16 cellular contexts compared by ENCODE assay signal in the genomic region with DNA sequence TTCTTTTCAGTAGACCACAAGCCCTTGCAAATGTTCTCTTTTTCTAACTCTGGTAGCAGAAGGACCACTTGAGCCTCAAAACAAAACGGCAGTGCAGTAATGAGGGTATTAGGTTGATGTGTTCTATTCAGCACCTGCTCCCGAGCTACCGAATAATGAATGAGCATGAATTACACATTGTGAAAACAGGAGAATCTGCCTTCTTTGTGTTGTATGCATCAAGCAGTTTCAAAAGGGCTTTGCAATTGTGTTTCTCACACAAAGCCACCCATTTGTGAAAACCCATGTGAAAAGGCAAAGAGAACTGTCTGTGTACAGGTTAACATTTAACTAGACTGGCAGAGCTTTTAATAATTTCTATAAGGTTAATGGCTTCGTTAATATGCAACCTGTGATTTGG.
A peak's percentile ranks its signal among the peaks of the same experiment; 100 is the strongest.
DNase-seq lines count a peak whose midpoint lies in the region; ATAC-seq and TF ChIP-seq lines count a peak whose summit lies in the region.
"Had no signal": no experiment of that assay in that cellular context is flagged by ENCODE, and none has a peak within 500 bp of the region (broad histone marks: within the 10 kb centered on the region; RNA-seq: fewer than 3 reads in every experiment).

No MANE protein-coding gene starts in this region.

- H3K4me2 ChIP-seq in neuronal stem cell (ENCODE audit: insufficient read depth, low read length, poor library complexity, severe bottlenecking), result no peak overlapping the region
- H3K4me2 ChIP-seq: hepatocyte had no signal

- no peak overlapping the region for H3K23ac ChIP-seq in neuronal stem cell (ENCODE audit: low read depth, low read length, poor library complexity)

- no peak overlapping the region for H4K91ac ChIP-seq in neuronal stem cell (ENCODE audit: low read depth, low read length, poor library complexity)

- intact Hi-C loops in spleen (cut with DNase I; ENCODE audit: low total_unique reads), result no loop called here
- intact Hi-C loops in activated T-helper 1 cell treated with anti-CD3 and anti-CD28 coated beads, Interleukin-12 subunit alpha, Interleukin-12 subunit beta, Interleukin-2, Interleukin-4 antibody, amounts not matched to agents 30 ng/mL and 10 ng/mL and 1 ng/mL, durations not matched to agents 14 hours and 24 hours and 36 hours (cut with micrococcal nuclease), result no loop called here

- H2AFZ ChIP-seq in neuronal stem cell (ENCODE audit: low read length), result no peak overlapping the region
- H2AFZ ChIP-seq: hepatocyte had no signal

- H2AK5ac ChIP-seq in neuronal stem cell (ENCODE audit: low read depth, low read length), result no peak overlapping the region

- no peak overlapping the region for H3K14ac ChIP-seq in neuronal stem cell (ENCODE audit: low read length)

- no peak overlapping the region for H3K4ac ChIP-seq in neuronal stem cell (ENCODE audit: low read length)

- H3K4me3 ChIP-seq in neuronal stem cell (ENCODE audit: low read length in 2 of 2) (no peak overlapping the region), spleen (no peak overlapping the region)
- H3K4me3 ChIP-seq: esophagus squamous epithelium, hepatocyte, SK-N-MC had no signal

- TF ChIP-seq POLR2A in spleen (IDR thresholded peaks at IDR 0.05), result no peak

- H3K9me3 Mint-ChIP-seq in activated T-helper 1 cell treated with anti-CD3 and anti-CD28 coated beads, Interleukin-12 subunit alpha, Interleukin-12 subunit beta, Interleukin-2, Interleukin-4 antibody, amounts not matched to agents 30 ng/mL and 10 ng/mL and 1 ng/mL, durations not matched to agents 14 hours and 24 hours and 36 hours, result no peaks in the 10 kb centered on the region

- no peak overlapping the region for H3K9ac ChIP-seq in neuronal stem cell (ENCODE audit: low read depth, low read length, poor library complexity)

- no peak for TF ChIP-seq CTCF in spleen (IDR thresholded peaks at IDR 0.05 in 8 of 11, conservative IDR thresholded peaks at IDR 0.05 in 3 of 11)

- H3K4me3 Mint-ChIP-seq in activated T-helper 1 cell treated with anti-CD3 and anti-CD28 coated beads, Interleukin-12 subunit alpha, Interleukin-12 subunit beta, Interleukin-2, Interleukin-4 antibody, amounts not matched to agents 30 ng/mL and 10 ng/mL and 1 ng/mL, durations not matched to agents 14 hours and 24 hours and 36 hours, result no peak overlapping the region

- DNase-seq in NCI-H2227 treated with DMSO at 0.1 percent for 48 hours (lab: John Stamatoyannopoulos, UW), result peak; percentile 9
- DNase-seq in neuronal stem cell (ENCODE audit: low spot score), result peak; percentile 69
- DNase-seq in spleen, result no peak
- DNase-seq in G401 (ENCODE audit: low spot score), result no peak
- DNase-seq in activated T-helper 1 cell treated with anti-CD3 and anti-CD28 coated beads, Interleukin-12 subunit alpha, Interleukin-12 subunit beta, Interleukin-2, Interleukin-4 antibody, amounts not matched to agents 30 ng/mL and 10 ng/mL and 1 ng/mL, durations not matched to agents 14 hours and 24 hours and 36 hours (ENCODE audit: low spot score), result no peak
- no peak for DNase-seq in NOMO-1 treated with dmso at 0.1 percent for 144 hours (lab: John Stamatoyannopoulos, UW; ENCODE audit: unreplicated experiment)
- DNase-seq: activated T-cell treated with anti-CD3 and anti-CD28 coated beads for 4 hours, esophagus squamous epithelium, GDM1, nucleus accumbens had no signal

- no peaks in the 10 kb centered on the region for H3K79me1 ChIP-seq in neuronal stem cell (ENCODE audit: low read depth, low read length)

- no peak overlapping the region for H2BK5ac ChIP-seq in neuronal stem cell (ENCODE audit: low read length)

- H3K36me3 Mint-ChIP-seq in activated T-helper 1 cell treated with anti-CD3 and anti-CD28 coated beads, Interleukin-12 subunit alpha, Interleukin-12 subunit beta, Interleukin-2, Interleukin-4 antibody, amounts not matched to agents 30 ng/mL and 10 ng/mL and 1 ng/mL, durations not matched to agents 14 hours and 24 hours and 36 hours (ENCODE audit: low read depth), result no peaks in the 10 kb centered on the region

- WGBS in neuronal stem cell (ENCODE audit: extremely low coverage in 2 of 2, insufficient read length in 2 of 2, insufficient replicate concordance in 1 of 2), 2 donors, result no CpG with 5 or more reads among the region's 4 CpGs
- 73 to 86% (median 79%) methylated on average over 4 of the region's 4 CpGs for WGBS in spleen, 5 donors

- no peaks in the 10 kb centered on the region for H3K27me3 Mint-ChIP-seq in activated T-helper 1 cell treated with anti-CD3 and anti-CD28 coated beads, Interleukin-12 subunit alpha, Interleukin-12 subunit beta, Interleukin-2, Interleukin-4 antibody, amounts not matched to agents 30 ng/mL and 10 ng/mL and 1 ng/mL, durations not matched to agents 14 hours and 24 hours and 36 hours (ENCODE audit: insufficient read depth)

- H3K27ac ChIP-seq in neuronal stem cell (replicated peaks; ENCODE audit: low read length) (no peak overlapping the region), spleen (no peak overlapping the region)
- H3K27ac ChIP-seq: C4-2B, esophagus squamous epithelium, hepatocyte, SK-N-MC had no signal

- no peak overlapping the region for H3K18ac ChIP-seq in neuronal stem cell (ENCODE audit: low read length)

- no peaks in the 10 kb centered on the region for H3K27me3 ChIP-seq in neuronal stem cell (ENCODE audit: control insufficient read depth in 3 of 3, insufficient read depth in 3 of 3, low read depth in 1 of 3, low read length in 3 of 3)
- H3K27me3 ChIP-seq in spleen (replicated peaks in 1 of 7), result no peaks in the 10 kb centered on the region
- H3K27me3 ChIP-seq: esophagus squamous epithelium, hepatocyte had no signal

- H2BK12ac ChIP-seq in neuronal stem cell (ENCODE audit: low read length), result no peak overlapping the region

- H3K4me1 ChIP-seq in neuronal stem cell (ENCODE audit: control insufficient read depth in 2 of 2, insufficient read depth in 1 of 2, low read depth in 1 of 2, low read length in 2 of 2), result peaks cover 2 to 8% of the 10 kb centered on the region in 2 donors
- no peaks in the 10 kb centered on the region for H3K4me1 ChIP-seq in spleen
- H3K4me1 ChIP-seq: esophagus squamous epithelium had no signal

- in situ Hi-C loops in G401 (cut with HindIII; ENCODE audit: low sequenced_read_pairs), result no loop called here

- H3K4me1 Mint-ChIP-seq in activated T-helper 1 cell treated with anti-CD3 and anti-CD28 coated beads, Interleukin-12 subunit alpha, Interleukin-12 subunit beta, Interleukin-2, Interleukin-4 antibody, amounts not matched to agents 30 ng/mL and 10 ng/mL and 1 ng/mL, durations not matched to agents 14 hours and 24 hours and 36 hours (ENCODE audit: low read depth), result no peaks in the 10 kb centered on the region

- H3K36me3 ChIP-seq in neuronal stem cell (replicated peaks in 1 of 2; ENCODE audit: control insufficient read depth in 2 of 2, insufficient read depth in 2 of 2, low read length in 2 of 2) (no peaks in the 10 kb centered on the region), spleen (no peaks in the 10 kb centered on the region)
- H3K36me3 ChIP-seq: esophagus squamous epithelium had no signal

- H3K27ac Mint-ChIP-seq in activated T-helper 1 cell treated with anti-CD3 and anti-CD28 coated beads, Interleukin-12 subunit alpha, Interleukin-12 subunit beta, Interleukin-2, Interleukin-4 antibody, amounts not matched to agents 30 ng/mL and 10 ng/mL and 1 ng/mL, durations not matched to agents 14 hours and 24 hours and 36 hours, result no peak overlapping the region

- H3K9me3 ChIP-seq in neuronal stem cell (replicated peaks in 1 of 2; ENCODE audit: control insufficient read depth in 2 of 2, insufficient read depth in 1 of 2, low read depth in 1 of 2, low read length in 2 of 2) (peaks cover 0 to 5% of the 10 kb centered on the region in 2 donors), spleen (no peaks in the 10 kb centered on the region)
- H3K9me3 ChIP-seq: esophagus squamous epithelium had no signal

- no peak overlapping the region for H2BK15ac ChIP-seq in neuronal stem cell (ENCODE audit: low read length)

- no peak overlapping the region for H2BK120ac ChIP-seq in neuronal stem cell (ENCODE audit: low read depth, low read length)

- ATAC-seq in GM19395 (IDR thresholded peaks at IDR 0.05; ENCODE audit: unreplicated experiment) (peak; percentile 51), HG03571 (IDR thresholded peaks at IDR 0.05; ENCODE audit: unreplicated experiment) (peak; percentile 65)
- ATAC-seq: activated CD4-positive, CD25-positive, alpha-beta regulatory T cell treated with anti-CD3 and anti-CD28 coated beads, Interleukin-2, amount 50 U/mL, for 24 hours had no signal

- no peak overlapping the region for H4K8ac ChIP-seq in neuronal stem cell (ENCODE audit: low read depth, low read length)

Comparison
In these comparisons a context has a peak if more than half of its experiments do, and no peak if none do; other contexts are left out.
1. DNase-seq: peak in NCI-H2227 treated with DMSO at 0.1 percent for 48 hours (single experiment) and neuronal stem cell (single experiment); none in spleen (single experiment), G401 (single experiment), activated T-helper 1 cell treated with anti-CD3 and anti-CD28 coated beads, Interleukin-12 subunit alpha, Interleukin-12 subunit beta, Interleukin-2, Interleukin-4 antibody, amounts not matched to agents 30 ng/mL and 10 ng/mL and 1 ng/mL, durations not matched to agents 14 hours and 24 hours and 36 hours (single experiment) and NOMO-1 treated with dmso at 0.1 percent for 144 hours (single experiment).